20 cellular contexts compared by ENCODE assay signal in the genomic region with DNA sequence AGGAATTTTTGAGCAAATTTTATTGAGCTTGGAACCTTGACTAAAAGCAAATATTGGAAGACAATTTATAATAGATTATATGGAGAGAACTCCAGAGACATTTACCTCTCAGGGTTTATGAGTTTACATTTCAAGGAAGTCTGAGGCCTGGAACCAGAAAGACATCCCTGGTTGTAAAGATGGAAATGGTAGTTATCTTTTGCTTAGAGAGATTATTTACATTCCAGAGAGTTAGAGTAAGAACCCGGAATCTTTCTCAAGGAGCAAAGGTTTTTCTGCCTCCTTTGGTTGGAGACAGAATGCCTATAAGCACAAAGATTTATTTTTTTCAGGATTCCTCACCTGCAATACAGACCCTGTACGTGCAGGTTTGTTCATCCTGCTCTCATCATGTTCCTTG.
DNase-seq lines count a peak whose midpoint lies in the region; ATAC-seq and TF ChIP-seq lines count a peak whose summit lies in the region.
"Had no signal": no experiment of that assay in that cellular context is flagged by ENCODE, and none has a peak within 500 bp of the region (broad histone marks: within the 10 kb centered on the region; RNA-seq: fewer than 3 reads in every experiment).

No MANE protein-coding gene starts in this region.

- H3K27ac ChIP-seq in PC-3 (ENCODE audit: low read length) (no peak overlapping the region), prostate gland (no peak overlapping the region), gastrocnemius medialis (no peak overlapping the region)
- H3K27ac ChIP-seq: GM23248, SJSA1 had no signal

- intact Hi-C loops in PC-3 (cut with micrococcal nuclease), result no loop called here
- intact Hi-C loops in prostate gland (cut with DNase I), result no loop called here
- intact Hi-C loops in gastrocnemius medialis (cut with DNase I; ENCODE audit: low total_unique reads), result no loop called here

- no peaks in the 10 kb centered on the region for H3K36me3 ChIP-seq in PC-3 (ENCODE audit: low read depth, low read length)
- no peaks in the 10 kb centered on the region for H3K36me3 ChIP-seq in prostate gland
- H3K36me3 ChIP-seq in gastrocnemius medialis, result no peaks in the 10 kb centered on the region
- H3K36me3 ChIP-seq: SJSA1 had no signal

- POLR2A ChIA-PET in PC-3 (lab: Charles Lee; ENCODE audit: unreplicated experiment), result interaction anchor here (0.7 kb wide), 1 partner anchor 117 kb away, joined by 3 read pairs; no protein-coding TSS in a partner anchor

- H2AFZ ChIP-seq in PC-3 (ENCODE audit: low read length), result no peak overlapping the region
- H2AFZ ChIP-seq: GM23248 had no signal

- H3K27me3 ChIP-seq in PC-3 (ENCODE audit: low read length) (no peaks in the 10 kb centered on the region), prostate gland (replicated peaks; ENCODE audit: insufficient read depth) (no peaks in the 10 kb centered on the region), gastrocnemius medialis (no peaks in the 10 kb centered on the region)
- H3K27me3 ChIP-seq: SJSA1 had no signal

- H3K4me3 ChIP-seq in PC-3 (ENCODE audit: low read length), result no peak overlapping the region
- H3K4me3 ChIP-seq in fibroblast of villous mesenchyme (ENCODE audit: low read depth, low read length), result no peak overlapping the region
- no peak overlapping the region for H3K4me3 ChIP-seq in prostate gland
- no peak overlapping the region for H3K4me3 ChIP-seq in gastrocnemius medialis
- H3K4me3 ChIP-seq: GM23248, SJSA1 had no signal

- DNase-seq in GM03348 (ENCODE audit: low spot score), result peak; percentile 18
- DNase-seq in PC-3, result peak; percentile 26
- DNase-seq in fibroblast of villous mesenchyme (ENCODE audit: low read depth), result peak; percentile 37
- peak; percentile 5 for DNase-seq in prostate gland (ENCODE audit: low spot score)
- DNase-seq in gastrocnemius medialis, result no peak
- DNase-seq in stimulated activated CD4-positive, alpha-beta T cell treated with anti-CD3 and anti-CD28 coated beads, Interleukin-1b, Interleukin-23, amount 100 ng/mL, for 48 hours, result no peak
- DNase-seq: ACHN, AML-193, DMS79 treated with DMSO at 0.1 percent for 48 hours, GM23248, HCEC 1CT, Kasumi-1, NCI-H1092 treated with DMSO at 0.1 percent for 48 hours, NCI-H146, NCI-H2029 treated with DMSO at 0.1 percent for 48 hours, NCI-H2171 treated with DMSO at 0.1 percent for 48 hours, NCI-H446 treated with DMSO at 0.1 percent for 48 hours, NCI-H69 had no signal

- TF ChIP-seq CTCF in PC-3 (conservative IDR thresholded peaks at IDR 0.05; ENCODE audit: low read depth, low read length), result no peak
- no peak for TF ChIP-seq CTCF in fibroblast of villous mesenchyme (IDR thresholded peaks at IDR 0.05; ENCODE audit: insufficient read depth, low read depth, low read length)
- TF ChIP-seq CTCF in prostate gland (IDR thresholded peaks at IDR 0.05), result no peak
- no peak for TF ChIP-seq CTCF in gastrocnemius medialis (IDR thresholded peaks at IDR 0.05 in 4 of 5, conservative IDR thresholded peaks at IDR 0.05 in 1 of 5)

- no TSS peak for BruUV-seq in PC-3 (replicated peaks; lab: Mats Ljungman, UMichigan)

- no peaks in the 10 kb centered on the region for H3K9me3 ChIP-seq in PC-3 (ENCODE audit: low read length)
- no peaks in the 10 kb centered on the region for H3K9me3 ChIP-seq in prostate gland
- no peaks in the 10 kb centered on the region for H3K9me3 ChIP-seq in gastrocnemius medialis
- H3K9me3 ChIP-seq: SJSA1 had no signal

- in situ Hi-C loops in gastrocnemius medialis (cut with MboI; ENCODE audit: low sequenced_read_pairs in 4 of 4), result no loop called here

- ATAC-seq in PC-3 (peak; percentile 64), gastrocnemius medialis (no peak), GM21515 (IDR thresholded peaks at IDR 0.05; ENCODE audit: unreplicated experiment) (no peak)

- no peaks in the 10 kb centered on the region for H3K9me2 ChIP-seq in PC-3 (replicated peaks; ENCODE audit: low read length)

- no peaks in the 10 kb centered on the region for H3K4me1 ChIP-seq in PC-3 (ENCODE audit: insufficient read depth, low read length)
- H3K4me1 ChIP-seq in prostate gland (replicated peaks), result no peaks in the 10 kb centered on the region
- H3K4me1 ChIP-seq in gastrocnemius medialis, result no peaks in the 10 kb centered on the region

- 21% methylated on average over 2 of the region's 2 CpGs for WGBS in prostate gland

- no peaks in the 10 kb centered on the region for H4K20me1 ChIP-seq in PC-3 (ENCODE audit: low read length)

- no peaks in the 10 kb centered on the region for H3K79me2 ChIP-seq in PC-3 (ENCODE audit: low read length)

- CTCF ChIA-PET in PC-3 (lab: Charles Lee), result no interaction called here

- H3K4me2 ChIP-seq in PC-3 (ENCODE audit: low read length), result no peak overlapping the region

- TF ChIP-seq POLR2A in prostate gland (IDR thresholded peaks at IDR 0.05) (no peak), gastrocnemius medialis (IDR thresholded peaks at IDR 0.05) (no peak)

- H3K9ac ChIP-seq in PC-3 (ENCODE audit: low read length), result no peak overlapping the region
- H3K9ac ChIP-seq: GM23248 had no signal

- H3F3A ChIP-seq in PC-3 (ENCODE audit: low read length, unreplicated experiment), result no peaks in the 10 kb centered on the region

Comparison
In these comparisons a context has a peak if more than half of its experiments do, and no peak if none do; other contexts are left out.
1. DNase-seq: peak in GM03348 (single experiment), PC-3 (single experiment), fibroblast of villous mesenchyme (single experiment) and prostate gland (single experiment); none in gastrocnemius medialis (0 of 2) and stimulated activated CD4-positive, alpha-beta T cell treated with anti-CD3 and anti-CD28 coated beads, Interleukin-1b, Interleukin-23, amount 100 ng/mL, for 48 hours (single experiment).